In the genomic region with DNA sequence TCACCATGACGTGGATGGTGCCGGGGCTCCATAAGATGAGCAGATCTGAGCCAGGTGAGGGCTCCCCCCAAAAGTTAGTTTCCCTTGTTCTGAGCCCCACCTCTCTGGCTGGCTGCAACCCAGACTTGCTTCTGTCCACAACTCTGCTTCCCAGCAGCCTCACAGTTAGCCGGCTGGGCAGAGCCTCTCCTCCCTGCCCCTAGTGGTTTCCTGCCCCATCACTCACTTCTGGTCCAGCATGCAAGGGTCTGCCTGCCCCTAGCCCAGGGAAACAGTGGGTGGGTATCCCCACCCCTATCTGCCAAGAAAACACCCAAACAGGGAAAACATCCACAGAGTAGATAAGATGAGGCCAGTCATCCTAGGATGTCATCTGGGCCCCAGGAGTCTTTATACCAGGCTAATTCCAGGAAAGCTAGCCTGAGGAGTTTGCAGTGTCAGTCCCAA, we compare ENCODE assay signal across 17 cellular contexts.
DNase-seq lines count a peak whose midpoint lies in the region; ATAC-seq and TF ChIP-seq lines count a peak whose summit lies in the region.
"Had no signal": no experiment of that assay in that cellular context is flagged by ENCODE, and none has a peak within 500 bp of the region (broad histone marks: within the 10 kb centered on the region; RNA-seq: fewer than 3 reads in every experiment).

No MANE protein-coding gene starts in this region.

- H3K4me3 ChIP-seq in H7 (ENCODE audit: insufficient read depth, low read depth, low read length): no peak overlapping the region
- H3K4me3 ChIP-seq in coronary artery: no peak overlapping the region
- H3K4me3 ChIP-seq in right atrium auricular region: no peak overlapping the region
- no peak overlapping the region for H3K4me3 ChIP-seq in psoas muscle
- H3K4me3 ChIP-seq in tibial nerve: no peak overlapping the region
- H3K4me3 ChIP-seq: PC-9 had no signal

- H3K36me3 ChIP-seq in H7 (replicated peaks; ENCODE audit: control insufficient read depth, insufficient read depth, low read length) (no peaks in the 10 kb centered on the region), right atrium auricular region (no peaks in the 10 kb centered on the region), psoas muscle (ENCODE audit: insufficient read depth in 1 of 2, low read depth in 1 of 2) (no peaks in the 10 kb centered on the region), tibial nerve (no peaks in the 10 kb centered on the region)

- TF ChIP-seq POLR2A in tibial nerve (IDR thresholded peaks at IDR 0.05): no peak

- intact Hi-C loops in psoas muscle (cut with DNase I): no loop called here

- H3K27ac ChIP-seq in coronary artery (no peak overlapping the region), right atrium auricular region (peak overlapping the region; percentile 66 to 75), psoas muscle (no peak overlapping the region), tibial nerve (no peak overlapping the region)
- H3K27ac ChIP-seq: PC-9 had no signal

- no peak for TF ChIP-seq EP300 in tibial nerve (IDR thresholded peaks at IDR 0.05)

- H3K27me3 ChIP-seq in H7 (ENCODE audit: control insufficient read depth, insufficient read depth, low read length) (no peaks in the 10 kb centered on the region), right atrium auricular region (no peaks in the 10 kb centered on the region), psoas muscle (ENCODE audit: insufficient read depth in 3 of 3, low read length in 2 of 3) (no peaks in the 10 kb centered on the region), tibial nerve (no peaks in the 10 kb centered on the region)

- H3K9me3 ChIP-seq in right atrium auricular region (no peaks in the 10 kb centered on the region), psoas muscle (no peaks in the 10 kb centered on the region), tibial nerve (peaks cover 0 to 5% (median 0%) of the 10 kb centered on the region in 4 donors)

- ATAC-seq in psoas muscle (peak in 3 of 4 donors; percentile 46 to 81 (median 54)), GM18502 (IDR thresholded peaks at IDR 0.05; ENCODE audit: poor library complexity, unreplicated experiment) (no peak), HG02623 (IDR thresholded peaks at IDR 0.05; ENCODE audit: unreplicated experiment) (no peak)
- ATAC-seq: CD8-positive, alpha-beta T cell had no signal

- peaks cover 0 to 27% of the 10 kb centered on the region in 2 donors for H3K4me1 ChIP-seq in right atrium auricular region
- peaks cover 16% of the 10 kb centered on the region for H3K4me1 ChIP-seq in psoas muscle
- H3K4me1 ChIP-seq in tibial nerve: no peaks in the 10 kb centered on the region

- WGBS in psoas muscle, 3 donors: 21 to 66% (median 23%) methylated on average over 3 of the region's 3 CpGs
- 78 to 81% methylated on average over 3 of the region's 3 CpGs for WGBS in tibial nerve, 2 donors

- TF ChIP-seq CTCF in coronary artery (IDR thresholded peaks at IDR 0.05) (no peak), right atrium auricular region (IDR thresholded peaks at IDR 0.05) (peak in 1 of 2 donors; percentile 38), psoas muscle (IDR thresholded peaks at IDR 0.05) (no peak), tibial nerve (IDR thresholded peaks at IDR 0.05) (no peak), GM20000 (IDR thresholded peaks at IDR 0.05; ENCODE audit: extremely low read depth, missing control alignments) (no peak)

- DNase-seq in H7: peak; percentile 52
- peak; percentile 26 for DNase-seq in coronary artery (ENCODE audit: low spot score)
- DNase-seq in right atrium auricular region (ENCODE audit: low spot score): no peak
- no peak for DNase-seq in psoas muscle
- no peak for DNase-seq in tibial nerve (ENCODE audit: low spot score in 2 of 2)
- no peak for DNase-seq in GM20000 (ENCODE audit: low spot score)
- DNase-seq: ACHN; CD8-positive, alpha-beta T cell; HCEC 1CT; IMR-90; MV-4-11; NCI-H1436; NCI-H2107; NCI-H226; PC-9 had no signal

Comparison
In these comparisons a context has a peak if more than half of its experiments do, and no peak if none do; other contexts are left out.
1. DNase-seq: peak in H7 (single experiment) and coronary artery (single experiment); none in right atrium auricular region (single experiment), psoas muscle (0 of 2), tibial nerve (0 of 2) and GM20000 (single experiment).
2. H3K27ac ChIP-seq: peak in right atrium auricular region (2 of 2); none in coronary artery (0 of 2), psoas muscle (single experiment) and tibial nerve (0 of 4).
3. ATAC-seq: peak in psoas muscle (3 of 4); none in GM18502 (single experiment) and HG02623 (single experiment).